ENCODE assay signal across 13 cellular contexts in the genomic region with DNA sequence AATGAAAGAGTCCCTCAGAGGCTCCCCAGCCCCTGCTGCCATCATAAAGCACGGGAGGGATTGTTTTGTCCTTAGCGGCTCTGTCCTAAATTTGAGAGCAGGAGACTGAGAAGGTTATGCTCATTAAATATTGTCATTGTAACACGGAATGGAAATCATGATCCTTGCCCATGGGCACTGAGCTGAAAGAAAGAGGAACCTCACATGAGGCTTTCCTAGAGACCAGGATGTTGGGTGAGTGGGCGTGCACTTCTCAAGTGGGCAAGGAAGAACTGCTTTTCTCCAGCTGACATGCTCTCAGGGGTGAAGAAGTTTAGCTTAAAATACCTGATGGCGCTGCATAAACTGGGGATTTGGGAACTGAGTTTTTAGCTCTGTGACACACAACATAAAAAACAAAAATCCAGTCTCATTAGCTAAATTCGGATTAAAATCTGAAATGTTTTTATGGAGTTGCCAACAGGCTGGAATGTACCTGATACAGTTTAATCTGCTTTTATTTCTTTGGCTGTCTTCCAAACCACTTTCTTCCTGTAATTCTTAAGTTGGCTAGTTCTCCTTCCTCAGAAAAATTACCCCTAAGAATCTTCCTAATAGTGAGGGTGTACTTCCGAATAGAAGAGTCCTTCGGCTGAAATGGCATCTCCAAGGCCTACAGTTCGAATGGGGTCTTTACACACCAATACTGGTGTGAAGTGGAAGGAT. TPM values are rescaled to one million over a fixed set of nuclear protein-coding genes. Genes with fewer than 3 reads are reported as not detected.
A peak's percentile ranks its signal among the peaks of the same experiment; 100 is the strongest.
DNase-seq lines count a peak whose midpoint lies in the region; ATAC-seq, FAIRE-seq and TF ChIP-seq lines count a peak whose summit lies in the region.
"Had no signal": no experiment of that assay in that cellular context is flagged by ENCODE, and none has a peak within 500 bp of the region (broad histone marks: within the 10 kb centered on the region; RNA-seq: fewer than 3 reads in every experiment).

No MANE protein-coding gene starts in this region.

- TF ChIP-seq POLR2A in GM12891 (IDR thresholded peaks at IDR 0.05; ENCODE audit: low read depth, low read length): no peak

- DNase-seq in CD4-positive, alpha-beta memory T cell: no peak
- peak; percentile 27 for DNase-seq in NCI-H226
- peak; percentile 51 for DNase-seq in astrocyte of the hippocampus (ENCODE audit: low read depth, low spot score)
- DNase-seq in mucosa of descending colon: peak in 1 of 3 donors; percentile 24
- no peak for DNase-seq in GM12891 (ENCODE audit: insufficient read length, low spot score)
- DNase-seq in left lobe of liver (ENCODE audit: low spot score): no peak
- no peak for DNase-seq in GM13977 (ENCODE audit: low spot score)
- DNase-seq in T-helper 2 cell: no peak
- DNase-seq: activated T-cell treated with anti-CD3 and anti-CD28 coated beads, Interleukin-2, amount 50 U/mL, for 1 hour; DMS53; NCI-H345 had no signal

- peak overlapping the region in 1 of 8 donors; percentile 44 for H3K4me3 Mint-ChIP-seq in CD4-positive, alpha-beta memory T cell
- H3K4me3 Mint-ChIP-seq: mesothelial cell of epicardium had no signal

- no peak for FAIRE-seq in GM12891 (lab: Jason Lieb, UNC)

- H3K4me3 ChIP-seq in CD4-positive, alpha-beta memory T cell (ENCODE audit: low read length in 2 of 2): no peak overlapping the region
- no peak overlapping the region for H3K4me3 ChIP-seq in mucosa of descending colon
- H3K4me3 ChIP-seq: coronary artery had no signal

- peaks cover 39% of the 10 kb centered on the region for H3K36me3 ChIP-seq in CD4-positive, alpha-beta memory T cell (ENCODE audit: insufficient read depth, low read length)
- no peaks in the 10 kb centered on the region for H3K36me3 ChIP-seq in mucosa of descending colon (ENCODE audit: low read depth)

- POLR2A ChIA-PET in CD4-positive, alpha-beta memory T cell (lab: Charles Lee; ENCODE audit: partially characterized antibody): interaction anchor here (0.9 to 2.2 kb wide), 2 partner anchors 12 to 15 kb away, joined by 3 to 4 read pairs; no protein-coding TSS in a partner anchor

- TF ChIP-seq CTCF in mucosa of descending colon (IDR thresholded peaks at IDR 0.05) (no peak), GM13977 (IDR thresholded peaks at IDR 0.05; ENCODE audit: extremely low read depth, insufficient read depth, missing control alignments) (no peak)

- peaks cover 19 to 38% (median 24%) of the 10 kb centered on the region in 4 donors for H3K4me1 Mint-ChIP-seq in CD4-positive, alpha-beta memory T cell
- H3K4me1 Mint-ChIP-seq: mesothelial cell of epicardium had no signal

- intact Hi-C loops in CD4-positive, alpha-beta memory T cell (cut with micrococcal nuclease): no loop called here
- intact Hi-C loops in mucosa of descending colon (cut with DNase I, micrococcal nuclease): no loop called here

- ATAC-seq in mucosa of descending colon (peak; percentile 27), left lobe of liver (no peak)

- CTCF ChIA-PET in CD4-positive, alpha-beta memory T cell (lab: Charles Lee; ENCODE audit: partially characterized antibody): interaction anchor here (1.0 to 1.5 kb wide), 2 partner anchors 12 to 30 kb away, joined by 4 to 9 read pairs; no protein-coding TSS in a partner anchor

- peaks cover 17% of the 10 kb centered on the region for H3K4me1 ChIP-seq in CD4-positive, alpha-beta memory T cell (ENCODE audit: insufficient read depth, low read length)
- H3K4me1 ChIP-seq in mucosa of descending colon (ENCODE audit: low read depth): no peaks in the 10 kb centered on the region

- in situ Hi-C loops in GM13977 (cut with MboI; ENCODE audit: low pct_unique_long_range_greater_than_20kb, low sequenced_read_pairs, unreplicated experiment): no loop called here

- H3K27ac Mint-ChIP-seq in CD4-positive, alpha-beta memory T cell: peak overlapping the region; percentile 24 to 86 (median 64)
- H3K27ac Mint-ChIP-seq: mesothelial cell of epicardium had no signal

- H3K27me3 ChIP-seq in CD4-positive, alpha-beta memory T cell (ENCODE audit: insufficient read depth, low read length): no peaks in the 10 kb centered on the region

- H3K27ac ChIP-seq in CD4-positive, alpha-beta memory T cell (ENCODE audit: low read depth, low read length): no peak overlapping the region

- peaks cover 37 to 68% of the 10 kb centered on the region in 2 donors for H3K36me3 Mint-ChIP-seq in CD4-positive, alpha-beta memory T cell

- no peaks in the 10 kb centered on the region for H3K27me3 Mint-ChIP-seq in CD4-positive, alpha-beta memory T cell

- no peaks in the 10 kb centered on the region for H3K9me3 Mint-ChIP-seq in CD4-positive, alpha-beta memory T cell

- H3K9me3 ChIP-seq in CD4-positive, alpha-beta memory T cell (ENCODE audit: control insufficient read depth in 1 of 2, low read length in 2 of 2): no peaks in the 10 kb centered on the region
- H3K9me3 ChIP-seq in mucosa of descending colon: no peaks in the 10 kb centered on the region

TF ChIP-seq in GM12891, 5 proteins besides CTCF, POLR2A, EP300 and RAD21:
- TF ChIP-seq TAF1 (IDR thresholded peaks at IDR 0.05; ENCODE audit: low read depth, low read length) (no peak), POLR2AphosphoS5 (IDR thresholded peaks at IDR 0.05; ENCODE audit: low read depth, low read length) (no peak), PAX5 (IDR thresholded peaks at IDR 0.05; ENCODE audit: insufficient read depth, low read length, severe bottlenecking) (no peak), SPI1 (IDR thresholded peaks at IDR 0.05; ENCODE audit: low read depth, low read length) (no peak), POU2F2 (IDR thresholded peaks at IDR 0.05; ENCODE audit: low read depth, low read length) (no peak)

RNA-seq across cellular contexts. Expression of a gene that starts 31.7 kb away (rescaled TPM):
- 100 to 1,000 TPM in 1 of 2 experiments, 10 to 100 TPM in 1; 98.1 to 104 TPM for total RNA-seq in CD4-positive, alpha-beta memory T cell
- polyA plus RNA-seq in CD4-positive, alpha-beta memory T cell: 10 to 100 TPM; 66.7 to 96.1 TPM
- total RNA-seq in mucosa of descending colon (10 to 100 TPM; 34.9 to 36.4 (median 35.9) TPM), left lobe of liver (17.8 TPM)
- 29.2 TPM for polyA plus RNA-seq in GM12891 (2012; ENCODE audit: low read depth, missing spikeins)

Comparison
In these comparisons a context has a peak if more than half of its experiments do, and no peak if none do; other contexts are left out.
1. DNase-seq: peak in NCI-H226 (single experiment) and astrocyte of the hippocampus (single experiment); none in CD4-positive, alpha-beta memory T cell (0 of 5), GM12891 (single experiment), left lobe of liver (single experiment), GM13977 (single experiment) and T-helper 2 cell (0 of 5).